In the genomic region with DNA sequence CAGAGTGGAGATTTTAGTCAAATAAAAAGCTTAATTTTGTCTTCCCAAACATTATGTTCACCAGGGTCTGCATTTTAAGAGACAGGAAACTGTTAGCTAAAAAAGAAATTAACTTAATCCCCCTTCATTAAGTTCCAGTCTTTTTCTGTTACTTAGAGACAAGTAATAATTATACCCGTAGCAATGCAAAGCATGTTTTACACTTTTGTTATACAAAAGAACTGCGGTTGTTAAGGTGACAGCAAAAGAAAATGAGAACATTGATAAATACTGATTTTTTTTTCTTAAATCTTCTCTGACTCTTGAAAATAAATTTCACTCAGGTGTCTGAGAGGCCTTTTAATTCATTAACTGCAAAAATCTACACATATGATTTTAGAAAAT, we compare ENCODE assay signal across 24 cellular contexts.
"Had no signal": no experiment of that assay in that cellular context is flagged by ENCODE, and none has a peak within 500 bp of the region (broad histone marks: within the 10 kb centered on the region; RNA-seq: fewer than 3 reads in every experiment).

No MANE protein-coding gene starts in this region.

- H3K4me1 Mint-ChIP-seq: activated CD4-positive, alpha-beta memory T cell treated with anti-CD3 and anti-CD28 coated beads, Interleukin-2, amount 10 ng/mL, durations not matched to agents 7 days and 5 days; activated CD4-positive, alpha-beta T cell treated with anti-CD3 and anti-CD28 coated beads, Interleukin-2, amount 10 ng/mL, durations not matched to agents 24 days and 14 days; activated naive CD4-positive, alpha-beta T cell treated with anti-CD3 and anti-CD28 coated beads, Interleukin-2, amount 50 U/mL, for 24 hours; stimulated activated memory B cell treated with anti-CD40 and anti-IgM and Interleukin-4, amounts not matched to agents 10 μg/mL and 1 μg/mL and 100 μg/mL, for 72 hours; stimulated activated naive CD8-positive, alpha-beta T cell treated with anti-CD3 and anti-CD28 coated beads, Interleukin-15, amount 100 ng/mL, for 72 hours had no signal

- H3K4me1 ChIP-seq: colonic mucosa, lower lobe of right lung had no signal

- H3K4me3 Mint-ChIP-seq: activated CD4-positive, alpha-beta memory T cell treated with anti-CD3 and anti-CD28 coated beads, Interleukin-2, amount 10 ng/mL, durations not matched to agents 7 days and 5 days; activated CD4-positive, alpha-beta T cell treated with anti-CD3 and anti-CD28 coated beads, Interleukin-2, amount 10 ng/mL, durations not matched to agents 24 days and 14 days; activated naive CD4-positive, alpha-beta T cell treated with anti-CD3 and anti-CD28 coated beads, Interleukin-2, amount 50 U/mL, for 24 hours; activated T-cell treated with anti-CD3 and anti-CD28 coated beads, Interleukin-2, amount 50 U/mL, for 4 hours; stimulated activated memory B cell treated with anti-CD40 and anti-IgM and Interleukin-4, amounts not matched to agents 10 μg/mL and 1 μg/mL and 100 μg/mL, for 72 hours; stimulated activated naive CD8-positive, alpha-beta T cell treated with anti-CD3 and anti-CD28 coated beads, Interleukin-15, amount 100 ng/mL, for 72 hours had no signal

- H3K36me3 Mint-ChIP-seq: activated naive CD4-positive, alpha-beta T cell treated with anti-CD3 and anti-CD28 coated beads, Interleukin-2, amount 50 U/mL, for 24 hours; stimulated activated memory B cell treated with anti-CD40 and anti-IgM and Interleukin-4, amounts not matched to agents 10 μg/mL and 1 μg/mL and 100 μg/mL, for 72 hours had no signal

- H3K9me3 Mint-ChIP-seq: activated CD4-positive, alpha-beta memory T cell treated with anti-CD3 and anti-CD28 coated beads, Interleukin-2, amount 10 ng/mL, durations not matched to agents 7 days and 5 days; activated CD4-positive, alpha-beta T cell treated with anti-CD3 and anti-CD28 coated beads, Interleukin-2, amount 10 ng/mL, durations not matched to agents 24 days and 14 days; activated naive CD4-positive, alpha-beta T cell treated with anti-CD3 and anti-CD28 coated beads, Interleukin-2, amount 50 U/mL, for 24 hours; activated T-cell treated with anti-CD3 and anti-CD28 coated beads, Interleukin-2, amount 50 U/mL, for 4 hours; activated T-helper 2 cell treated with anti-CD3 and anti-CD28 coated beads, Interferon-gamma antibody, Interleukin-2, Interleukin-4, amounts not matched to agents 10 μg/mL and 5 μg/mL and 100 μg/mL, durations not matched to agents 14 hours and 24 hours and 36 hours; stimulated activated memory B cell treated with anti-CD40 and anti-IgM and Interleukin-4, amounts not matched to agents 10 μg/mL and 1 μg/mL and 100 μg/mL, for 72 hours; stimulated activated naive CD8-positive, alpha-beta T cell treated with anti-CD3 and anti-CD28 coated beads, Interleukin-15, amount 100 ng/mL, for 72 hours had no signal

- H3K36me3 ChIP-seq: colonic mucosa, heart left ventricle, lower lobe of right lung, thyroid gland had no signal

- FAIRE-seq: bronchial epithelial cell had no signal

- H3K27ac ChIP-seq: colonic mucosa, lower lobe of right lung, thyroid gland had no signal

- H3K4me3 ChIP-seq: colonic mucosa, heart left ventricle, lower lobe of right lung, smooth muscle cell, thyroid gland had no signal

- H3K27ac Mint-ChIP-seq: activated CD4-positive, alpha-beta memory T cell treated with anti-CD3 and anti-CD28 coated beads, Interleukin-2, amount 10 ng/mL, durations not matched to agents 7 days and 5 days; activated CD4-positive, alpha-beta T cell treated with anti-CD3 and anti-CD28 coated beads, Interleukin-2, amount 10 ng/mL, durations not matched to agents 24 days and 14 days; activated naive CD4-positive, alpha-beta T cell treated with anti-CD3 and anti-CD28 coated beads, Interleukin-2, amount 50 U/mL, for 24 hours; activated T-helper 2 cell treated with anti-CD3 and anti-CD28 coated beads, Interferon-gamma antibody, Interleukin-2, Interleukin-4, amounts not matched to agents 10 μg/mL and 5 μg/mL and 100 μg/mL, durations not matched to agents 14 hours and 24 hours and 36 hours; stimulated activated memory B cell treated with anti-CD40 and anti-IgM and Interleukin-4, amounts not matched to agents 10 μg/mL and 1 μg/mL and 100 μg/mL, for 72 hours; stimulated activated naive CD8-positive, alpha-beta T cell treated with anti-CD3 and anti-CD28 coated beads, Interleukin-15, amount 100 ng/mL, for 72 hours had no signal

- H3K27me3 ChIP-seq: colonic mucosa, heart left ventricle, thyroid gland had no signal

- H3K27me3 Mint-ChIP-seq: activated CD4-positive, alpha-beta memory T cell treated with anti-CD3 and anti-CD28 coated beads, Interleukin-2, amount 10 ng/mL, durations not matched to agents 7 days and 5 days; activated CD4-positive, alpha-beta T cell treated with anti-CD3 and anti-CD28 coated beads, Interleukin-2, amount 10 ng/mL, durations not matched to agents 24 days and 14 days; activated naive CD4-positive, alpha-beta T cell treated with anti-CD3 and anti-CD28 coated beads, Interleukin-2, amount 50 U/mL, for 24 hours; stimulated activated memory B cell treated with anti-CD40 and anti-IgM and Interleukin-4, amounts not matched to agents 10 μg/mL and 1 μg/mL and 100 μg/mL, for 72 hours; stimulated activated naive CD8-positive, alpha-beta T cell treated with anti-CD3 and anti-CD28 coated beads, Interleukin-15, amount 100 ng/mL, for 72 hours had no signal

- DNase-seq: activated CD4-positive, alpha-beta memory T cell treated with anti-CD3 and anti-CD28 coated beads, Interleukin-2, amount 10 ng/mL, durations not matched to agents 7 days and 5 days; activated CD4-positive, alpha-beta T cell treated with anti-CD3 and anti-CD28 coated beads, Interleukin-2, amount 10 ng/mL, durations not matched to agents 24 days and 14 days; activated CD4-positive, CD25-positive, alpha-beta regulatory T cell treated with anti-CD3 and anti-CD28 coated beads, Interleukin-2, amount 50 U/mL, for 72 hours; activated T-cell treated with anti-CD3 and anti-CD28 coated beads, Interleukin-2, amount 50 U/mL, for 4 hours; cerebellar nuclear complex; colonic mucosa; effector memory CD4-positive, alpha-beta T cell; erythroblast; kidney glomerular epithelial cell; lower lobe of right lung; mesenchymal stem cell; stimulated activated CD4-positive, alpha-beta T cell treated with anti-CD3 and anti-CD28 coated beads, Interleukin-1b, Interleukin-23, amount 100 ng/mL, for 48 hours; stimulated activated CD4-positive, alpha-beta T cell treated with anti-CD3 and anti-CD28 coated beads, Interleukin-4, amount 100 ng/mL, for 4 hours; stimulated activated CD8-positive, alpha-beta memory T cell treated with anti-CD3 and anti-CD28 coated beads, Interleukin-4, amount 100 ng/mL, for 48 hours; stimulated activated naive CD8-positive, alpha-beta T cell treated with anti-CD3 and anti-CD28 coated beads, Interleukin-15, amount 100 ng/mL, for 72 hours; substantia nigra; T-helper 2 cell; thyroid gland had no signal

- H3K9me3 ChIP-seq: colonic mucosa, heart left ventricle, lower lobe of right lung, thyroid gland had no signal
